ENCODE assay signal across 8 cellular contexts in the genomic region with DNA sequence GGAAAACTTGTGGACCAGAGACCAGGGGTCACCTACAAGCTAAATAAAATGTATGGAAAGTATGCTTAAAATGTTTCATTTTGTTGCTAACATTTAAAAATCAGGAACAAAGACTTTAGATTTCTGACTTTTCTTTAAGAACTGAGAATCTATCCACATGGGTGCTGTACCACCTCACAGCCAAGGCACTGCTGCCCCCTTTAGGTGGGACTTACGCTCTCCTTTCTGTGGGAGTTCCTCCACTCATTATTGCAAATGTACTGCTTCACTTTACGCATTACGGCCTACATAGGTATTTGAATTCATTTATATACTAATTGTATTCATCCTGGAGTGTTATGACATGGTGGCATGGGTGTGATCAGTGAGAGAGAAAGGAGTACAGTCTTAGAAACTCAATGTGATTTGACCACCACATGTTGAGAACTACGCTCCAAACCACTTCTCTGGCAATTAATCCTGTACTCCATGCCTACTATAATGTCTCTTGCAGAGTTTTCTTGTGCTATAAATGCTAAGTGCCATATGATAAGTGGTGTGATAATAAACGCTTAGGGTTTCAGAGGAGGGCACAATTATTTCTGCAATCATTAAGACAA. TPM values are rescaled to one million over a fixed set of nuclear protein-coding genes. Genes with fewer than 3 reads are reported as not detected.
A peak's percentile ranks its signal among the peaks of the same experiment; 100 is the strongest.
DNase-seq lines count a peak whose midpoint lies in the region; ATAC-seq and TF ChIP-seq lines count a peak whose summit lies in the region.

No MANE protein-coding gene starts in this region.

- H3K27me3 ChIP-seq in BE2C (peaks cover 13% of the 10 kb centered on the region), Karpas-422 (ENCODE audit: low read length) (no peaks in the 10 kb centered on the region), upper lobe of right lung (no peaks in the 10 kb centered on the region)

- H3K4me3 ChIP-seq in BE2C (ENCODE audit: low read depth, low read length) (no peak overlapping the region), Karpas-422 (ENCODE audit: low read length) (no peak overlapping the region), upper lobe of right lung (no peak overlapping the region)

- H3K36me3 ChIP-seq in BE2C (no peaks in the 10 kb centered on the region), Karpas-422 (ENCODE audit: insufficient read depth, low read length) (no peaks in the 10 kb centered on the region), upper lobe of right lung (no peaks in the 10 kb centered on the region)

- no peaks in the 10 kb centered on the region for H3K9me2 ChIP-seq in Karpas-422 (replicated peaks; ENCODE audit: insufficient read depth, low read length)

- no peak overlapping the region for H3K4me2 ChIP-seq in Karpas-422 (ENCODE audit: low read depth, low read length, poor library complexity, severe bottlenecking)

- H3K4me1 ChIP-seq in BE2C (peaks cover 11% of the 10 kb centered on the region), Karpas-422 (ENCODE audit: low read length) (no peaks in the 10 kb centered on the region), upper lobe of right lung (no peaks in the 10 kb centered on the region)

- no peaks in the 10 kb centered on the region for H3K79me2 ChIP-seq in Karpas-422 (ENCODE audit: low read length)

- H3K4me1 Mint-ChIP-seq in naive B cell: no peaks in the 10 kb centered on the region

- no peak overlapping the region for H3K9ac ChIP-seq in Karpas-422 (ENCODE audit: low read length)

- H3K36me3 Mint-ChIP-seq in naive B cell: no peaks in the 10 kb centered on the region

- H3K9me3 Mint-ChIP-seq in naive B cell: no peaks in the 10 kb centered on the region

- H4K20me1 ChIP-seq in Karpas-422 (ENCODE audit: insufficient read depth, low read depth, low read length): no peaks in the 10 kb centered on the region

- peak; percentile 64 for ATAC-seq in GM18867 (IDR thresholded peaks at IDR 0.05; ENCODE audit: unreplicated experiment)
- ATAC-seq in naive B cell (ENCODE audit: low read depth in 2 of 2): peak; percentile 51
- ATAC-seq in upper lobe of right lung: peak; percentile 89
- ATAC-seq in HG03039 (IDR thresholded peaks at IDR 0.05; ENCODE audit: unreplicated experiment): no peak

- peaks cover 6 to 31% (median 6%) of the 10 kb centered on the region in 3 donors for H3K27me3 Mint-ChIP-seq in naive B cell

- H3K4me3 Mint-ChIP-seq in naive B cell: no peak overlapping the region

- peak; percentile 92 for TF ChIP-seq CTCF in BE2C (IDR thresholded peaks at IDR 0.05; ENCODE audit: low read depth, low read length)
- peak; percentile 67 for TF ChIP-seq CTCF in upper lobe of right lung (IDR thresholded peaks at IDR 0.05)

- DNase-seq in BE2C: peak; percentile 72
- peak; percentile 89 for DNase-seq in Karpas-422
- peak; percentile 30 for DNase-seq in UCSD-AML1 (lab: John Stamatoyannopoulos, UW; ENCODE audit: unreplicated experiment)
- peak; percentile 64 for DNase-seq in dermis blood vessel endothelial cell
- DNase-seq in naive B cell: peak; percentile 4
- no peak for DNase-seq in upper lobe of right lung

- H3K27ac ChIP-seq in Karpas-422 (ENCODE audit: low read length) (no peak overlapping the region), upper lobe of right lung (no peak overlapping the region)

- 0 out of 2 replicates have a peak overlapping the region, but pooled peaks have one; percentile 64 for H2AFZ ChIP-seq in Karpas-422 (ENCODE audit: low read length)

- H3K27ac Mint-ChIP-seq in naive B cell: no peak overlapping the region

- intact Hi-C loops in upper lobe of right lung (cut with DNase I): no loop called here

- no peaks in the 10 kb centered on the region for H3K9me3 ChIP-seq in BE2C
- H3K9me3 ChIP-seq in Karpas-422 (ENCODE audit: low read length): no peaks in the 10 kb centered on the region
- H3K9me3 ChIP-seq in upper lobe of right lung: no peaks in the 10 kb centered on the region

RNA-seq across cellular contexts. Expression of a gene that starts 24.7 kb away (rescaled TPM):
- 17.7 TPM for polyA plus RNA-seq in BE2C (2012; ENCODE audit: insufficient read depth, insufficient read length, low read depth)
- 54.7 and 55.4 TPM in 2 replicates for total RNA-seq in Karpas-422 (2014; rRNA removed; shearing (Covaris generic); ENCODE audit: low replicate concordance)
- total RNA-seq in dermis blood vessel endothelial cell (10.6 and 15.3 TPM in 2 replicates), upper lobe of right lung (20.6 TPM)
- 10 to 100 TPM; 12.8 to 35.7 (median 24.1) TPM for polyA plus RNA-seq in naive B cell (ENCODE audit: low read depth in 6 of 6)

RNA-seq across cellular contexts. Expression of a gene that starts 40.4 kb away (rescaled TPM):
- 8.4 TPM for polyA plus RNA-seq in BE2C (2012; ENCODE audit: insufficient read depth, insufficient read length, low read depth)
- 8.3 and 18.0 TPM in 2 replicates for total RNA-seq in Karpas-422 (2014; rRNA removed; shearing (Covaris generic); ENCODE audit: low replicate concordance)
- total RNA-seq in dermis blood vessel endothelial cell (5.6 and 6.3 TPM in 2 replicates), upper lobe of right lung (4.5 TPM)
- 1 to 10 TPM; 3.0 to 6.2 (median 3.8) TPM for polyA plus RNA-seq in naive B cell (ENCODE audit: low read depth in 6 of 6)

RNA-seq across cellular contexts. Expression of a gene that starts 40.4 kb away (rescaled TPM):
- polyA plus RNA-seq in BE2C (2012; ENCODE audit: insufficient read depth, insufficient read length, low read depth): 1.8 TPM
- 32.9 and 62.5 TPM in 2 replicates for total RNA-seq in Karpas-422 (2014; rRNA removed; shearing (Covaris generic); ENCODE audit: low replicate concordance)
- total RNA-seq in dermis blood vessel endothelial cell: 4.9 and 12.3 TPM in 2 replicates
- 1 to 10 TPM in 4 of 6 donors, under 1 TPM in 1, not detected in 1; 0.95 to 4.6 (median 2.6) TPM for polyA plus RNA-seq in naive B cell (ENCODE audit: low read depth in 6 of 6)
- total RNA-seq in upper lobe of right lung: 0.93 TPM
